ENCODE assay signal across 10 cellular contexts in genomic region chr16:89200124-89200849, GRCh38. TPM values are rescaled to one million over a fixed set of nuclear protein-coding genes. Genes with fewer than 3 reads are reported as not detected.
DNase-seq lines count a peak whose midpoint lies in the region; FAIRE-seq and TF ChIP-seq lines count a peak whose summit lies in the region.
"Had no signal": no experiment of that assay in that cellular context is flagged by ENCODE, and none has a peak within 500 bp of the region (broad histone marks: within the 10 kb centered on the region; RNA-seq: fewer than 3 reads in every experiment).

Gene SLC22A31 (minus strand): TSS chr16:89200537. CDS start chr16:89200501, 36 bp downstream.

- peaks cover 37% of the 10 kb centered on the region for H3K27me3 Mint-ChIP-seq in astrocyte (ENCODE audit: low read depth, unreplicated experiment)
- H3K27me3 Mint-ChIP-seq in mesothelial cell of epicardium (ENCODE audit: low read depth) = peaks cover 64% of the 10 kb centered on the region

- in situ Hi-C loops in G401 (cut with HindIII; ENCODE audit: low sequenced_read_pairs) = no loop called here

- no peaks in the 10 kb centered on the region for H3K79me2 ChIP-seq in ACC112 (ENCODE audit: control insufficient read depth, insufficient read depth, low read length, unreplicated experiment)
- no peaks in the 10 kb centered on the region for H3K79me2 ChIP-seq in astrocyte (ENCODE audit: insufficient read depth, low read length)

- H3K9me3 ChIP-seq in astrocyte (ENCODE audit: insufficient read depth, low read depth, low read length) = peaks cover 4% of the 10 kb centered on the region

- peak within 1 kb of the TSS; percentile 74 for H3K4me2 ChIP-seq in astrocyte (ENCODE audit: low read length)

- TF ChIP-seq CTCF in astrocyte (IDR thresholded peaks at IDR 0.05; ENCODE audit: insufficient read depth, low read depth, low read length) (no peak), mesothelial cell of epicardium (IDR thresholded peaks at IDR 0.05; ENCODE audit: unreplicated experiment) (no peak)

- H3K4me1 ChIP-seq in ACC112 (ENCODE audit: control insufficient read depth, insufficient read depth, low read length, unreplicated experiment) = no peaks in the 10 kb centered on the region
- H3K4me1 ChIP-seq in astrocyte (ENCODE audit: insufficient read depth, low read length) = no peaks in the 10 kb centered on the region

- H3K27ac Mint-ChIP-seq in astrocyte (ENCODE audit: unreplicated experiment) = no peak within 1 kb of the TSS
- no peak within 1 kb of the TSS for H3K27ac Mint-ChIP-seq in mesothelial cell of epicardium
- H3K27ac Mint-ChIP-seq: activated naive CD8-positive, alpha-beta T cell treated with anti-CD3 and anti-CD28 coated beads, Interleukin-2, amount 10 ng/mL, durations not matched to agents 7 days and 5 days had no signal

- H3K4me1 Mint-ChIP-seq in astrocyte (ENCODE audit: low read depth, unreplicated experiment) (no peaks in the 10 kb centered on the region), mesothelial cell of epicardium (peaks cover 3% of the 10 kb centered on the region)

- DNase-seq in G401 (ENCODE audit: low spot score) (peak; percentile 30), astrocyte (ENCODE audit: low read depth) (no peak), mesothelial cell of epicardium (ENCODE audit: low spot score in 2 of 2, unreplicated experiment in 2 of 2) (no peak), kidney glomerular epithelial cell (lab: John Stamatoyannopoulos, UW) (no peak), NCI-H1105 (lab: John Stamatoyannopoulos, UW) (no peak), NCI-H1694 treated with DMSO at 0.1 percent for 48 hours (lab: John Stamatoyannopoulos, UW) (no peak), UCSD-AML1 (lab: John Stamatoyannopoulos, UW; ENCODE audit: unreplicated experiment) (no peak)
- DNase-seq: NCI-H524 had no signal

- FAIRE-seq in astrocyte (lab: Jason Lieb, UNC) = no peak

- H3K4me3 Mint-ChIP-seq in astrocyte (ENCODE audit: unreplicated experiment) (peak within 1 kb of the TSS; percentile 20), mesothelial cell of epicardium (peak within 1 kb of the TSS; percentile 52)
- H3K4me3 Mint-ChIP-seq: activated naive CD8-positive, alpha-beta T cell treated with anti-CD3 and anti-CD28 coated beads, Interleukin-2, amount 10 ng/mL, durations not matched to agents 7 days and 5 days had no signal

- H3K9me3 Mint-ChIP-seq in astrocyte (ENCODE audit: unreplicated experiment) = peaks cover 9% of the 10 kb centered on the region
- peaks cover 10% of the 10 kb centered on the region for H3K9me3 Mint-ChIP-seq in mesothelial cell of epicardium
- H3K9me3 Mint-ChIP-seq: activated naive CD8-positive, alpha-beta T cell treated with anti-CD3 and anti-CD28 coated beads, Interleukin-2, amount 10 ng/mL, durations not matched to agents 7 days and 5 days had no signal

- H3K36me3 Mint-ChIP-seq in astrocyte (ENCODE audit: low read depth, unreplicated experiment) (no peaks in the 10 kb centered on the region), mesothelial cell of epicardium (peaks cover 6% of the 10 kb centered on the region)
- H3K36me3 Mint-ChIP-seq: activated naive CD8-positive, alpha-beta T cell treated with anti-CD3 and anti-CD28 coated beads, Interleukin-2, amount 10 ng/mL, durations not matched to agents 7 days and 5 days had no signal

- H3K9ac ChIP-seq in astrocyte (ENCODE audit: low read length) = no peak within 1 kb of the TSS

- no peak within 1 kb of the TSS for H3K27ac ChIP-seq in ACC112 (ENCODE audit: low read depth, low read length)
- no peak within 1 kb of the TSS for H3K27ac ChIP-seq in astrocyte (ENCODE audit: low read depth, low read length)

- no peaks in the 10 kb centered on the region for H3K36me3 ChIP-seq in ACC112 (ENCODE audit: insufficient read depth, low read length)
- no peaks in the 10 kb centered on the region for H3K36me3 ChIP-seq in astrocyte (ENCODE audit: insufficient read depth, low read length)

- H3K27me3 ChIP-seq in ACC112 (ENCODE audit: insufficient read depth, low read length) (peaks cover 52% of the 10 kb centered on the region), astrocyte (ENCODE audit: insufficient read depth, low read length) (peaks cover 29% of the 10 kb centered on the region)

- 0 out of 2 replicates have a peak within 1 kb of the TSS, but pooled peaks have one; percentile 45 for H3K4me3 ChIP-seq in ACC112 (ENCODE audit: low read depth, low read length)
- H3K4me3 ChIP-seq in astrocyte (ENCODE audit: insufficient read depth, low read depth, low read length) = no peak within 1 kb of the TSS

- no peak within 1 kb of the TSS for H2AFZ ChIP-seq in ACC112 (ENCODE audit: low read length, unreplicated experiment)
- H2AFZ ChIP-seq in astrocyte (ENCODE audit: low read depth, low read length) = peak within 1 kb of the TSS; percentile 34

- no peaks in the 10 kb centered on the region for H4K20me1 ChIP-seq in astrocyte (ENCODE audit: insufficient read depth, low read length)

RNA-seq across cellular contexts. Expression of gene SLC22A31, which starts in this region (rescaled TPM):
- total RNA-seq in G401 (2014; rRNA removed; shearing (Covaris generic)) = 0.55 and 1.5 TPM in 2 replicates
- 0.58 and 1.3 TPM in 2 replicates for total RNA-seq in astrocyte
- 1.1 to 1.7 TPM (median 1.1 TPM) in 3 replicates for total RNA-seq in mesothelial cell of epicardium
